Comparison of ENCODE assay signal across 37 cellular contexts in genomic region chr1:162829268-162829667, GRCh38. TPM values are rescaled to one million over a fixed set of nuclear protein-coding genes. Genes with fewer than 3 reads are reported as not detected.
"Had no signal": no experiment of that assay in that cellular context is flagged by ENCODE, and none has a peak within 500 bp of the region (broad histone marks: within the 10 kb centered on the region; RNA-seq: fewer than 3 reads in every experiment).

No MANE protein-coding gene starts in this region.

- H3K27me3 ChIP-seq: adrenal gland, ascending aorta, body of pancreas, brain microvascular endothelial cell, cardiac muscle cell had no signal

- H3K9me3 ChIP-seq: adrenal gland, ascending aorta, body of pancreas, breast epithelium had no signal

- H3K4me1 ChIP-seq: adrenal gland, ascending aorta, body of pancreas, breast epithelium had no signal

- ATAC-seq: activated naive CD4-positive, alpha-beta T cell treated with anti-CD3 and anti-CD28 coated beads, Interleukin-2, amount 50 U/mL, for 72 hours; activated naive CD8-positive, alpha-beta T cell treated with anti-CD3 and anti-CD28 coated beads, Interleukin-2, amount 50 U/mL, for 24 hours; activated T-cell treated with anti-CD3 and anti-CD28 coated beads, Interleukin-2, amount 50 U/mL, for 4 hours; activated T-cell treated with anti-CD3 and anti-CD28 coated beads, Interleukin-2, amount 50 U/mL, for 72 hours; activated T-helper 17 cell treated with anti-CD3 and anti-CD28 coated beads, Interleukin-2, amount 50 U/mL, for 72 hours; body of pancreas had no signal

- H3K27ac ChIP-seq: adrenal gland, ascending aorta, body of pancreas, brain microvascular endothelial cell, breast epithelium, cardiac muscle cell had no signal

- FAIRE-seq: astrocyte, bronchial epithelial cell, colon had no signal

- DNase-seq: activated effector memory CD4-positive, alpha-beta T cell treated with anti-CD3 and anti-CD28 coated beads, Interleukin-2, amount 50 U/mL, for 16 hours; activated effector memory CD4-positive, alpha-beta T cell treated with Interleukin-2 at 50 U/mL for 16 hours; activated gamma-delta T cell; activated gamma-delta T cell treated with Interleukin-2 at 50 U/mL for 16 hours; activated naive CD4-positive, alpha-beta T cell; activated naive CD4-positive, alpha-beta T cell treated with anti-CD3 and anti-CD28 coated beads for 36 hours; activated naive CD4-positive, alpha-beta T cell treated with anti-CD3 and anti-CD28 coated beads, Interleukin-2, amount 10 ng/mL, durations not matched to agents 7 days and 5 days; activated naive CD4-positive, alpha-beta T cell treated with anti-CD3 and anti-CD28 coated beads, Interleukin-2, amount 50 U/mL, for 16 hours; activated naive CD4-positive, alpha-beta T cell treated with Interleukin-2 at 50 U/mL for 16 hours; activated naive CD8-positive, alpha-beta T cell treated with anti-CD3 and anti-CD28 coated beads for 36 hours; activated naive CD8-positive, alpha-beta T cell treated with anti-CD3 and anti-CD28 coated beads, Interleukin-2, amount 10 ng/mL, durations not matched to agents 7 days and 5 days; activated naive CD8-positive, alpha-beta T cell treated with anti-CD3 and anti-CD28 coated beads, Interleukin-2, amount 50 U/mL, for 24 hours; activated T-cell treated with anti-CD3 and anti-CD28 coated beads, Interleukin-2, amount 50 U/mL, for 4 hours; activated T-cell treated with anti-CD3 and anti-CD28 coated beads, Interleukin-2, amount 50 U/mL, for 48 hours; activated T-cell treated with anti-CD3 and anti-CD28 coated beads, Interleukin-2, amount 50 U/mL, for 72 hours; adrenal gland; amniotic stem cell; amygdala; anterior cingulate cortex; aorta; body of pancreas; brain microvascular endothelial cell; caudate nucleus; central memory CD4-positive, alpha-beta T cell; cerebellar nuclear complex had no signal

- H3K36me3 ChIP-seq: adrenal gland, ascending aorta, brain microvascular endothelial cell, breast epithelium, cardiac muscle cell had no signal

- H3K4me3 ChIP-seq: adrenal gland, ascending aorta, body of pancreas, breast epithelium, cardiac muscle cell had no signal

RNA-seq across cellular contexts. Expression of gene CCDC190, which starts 31.7 kb away (rescaled TPM):
- total RNA-seq: activated naive CD4-positive, alpha-beta T cell treated with anti-CD3 and anti-CD28 coated beads for 36 hours; activated naive CD4-positive, alpha-beta T cell treated with anti-CD3 and anti-CD28 coated beads, Interleukin-2, amount 50 U/mL, for 72 hours; activated naive CD8-positive, alpha-beta T cell treated with anti-CD3 and anti-CD28 coated beads for 36 hours; activated naive CD8-positive, alpha-beta T cell treated with anti-CD3 and anti-CD28 coated beads, Interleukin-2, amount 10 ng/mL, durations not matched to agents 7 days and 5 days; activated T-cell treated with anti-CD3 and anti-CD28 coated beads, Interleukin-2, amount 50 U/mL, for 4 hours; activated T-cell treated with anti-CD3 and anti-CD28 coated beads, Interleukin-2, amount 50 U/mL, for 72 hours; activated T-helper 1 cell treated with anti-CD3 and anti-CD28 coated beads, Interleukin-12 subunit alpha, Interleukin-12 subunit beta, Interleukin-2, Interleukin-4 antibody, amounts not matched to agents 30 ng/mL and 10 ng/mL and 1 ng/mL, durations not matched to agents 14 hours and 24 hours and 36 hours; activated T-helper 17 cell treated with anti-CD3 and anti-CD28 coated beads, Interleukin-2, amount 50 U/mL, for 72 hours; activated T-helper 2 cell treated with anti-CD3 and anti-CD28 coated beads, Interferon-gamma antibody, Interleukin-2, Interleukin-4, amounts not matched to agents 10 μg/mL and 5 μg/mL and 100 μg/mL, durations not matched to agents 14 hours and 24 hours and 36 hours; adrenal gland; astrocyte; body of pancreas; breast epithelium; bronchial epithelial cell; cardiac muscle cell; cerebellum had no signal
- polyA plus RNA-seq: adipose tissue, adrenal gland, cardiac muscle cell had no signal
